In genomic region chr16:72915331-72915730, GRCh38 we compare ENCODE assay signal across 16 cellular contexts.
DNase-seq lines count a peak whose midpoint lies in the region; ATAC-seq and TF ChIP-seq lines count a peak whose summit lies in the region.
"Had no signal": no experiment of that assay in that cellular context is flagged by ENCODE, and none has a peak within 500 bp of the region (broad histone marks: within the 10 kb centered on the region; RNA-seq: fewer than 3 reads in every experiment).

No MANE protein-coding gene starts in this region.

- TF ChIP-seq CTCF in Caco-2 (IDR thresholded peaks at IDR 0.05; ENCODE audit: insufficient read depth in 1 of 2, low read depth in 1 of 2, low read length in 1 of 2, severe bottlenecking in 1 of 2, unreplicated experiment in 1 of 2): no peak
- no peak for TF ChIP-seq CTCF in chondrocyte (IDR thresholded peaks at IDR 0.05)
- TF ChIP-seq CTCF in tibial artery (IDR thresholded peaks at IDR 0.05): no peak
- no peak for TF ChIP-seq CTCF in dorsolateral prefrontal cortex (IDR thresholded peaks at IDR 0.05 in 54 of 56, conservative IDR thresholded peaks at IDR 0.05 in 2 of 56; ENCODE audit: low read depth in 1 of 56, partially characterized antibody in 56 of 56)
- TF ChIP-seq CTCF in brain microvascular endothelial cell (IDR thresholded peaks at IDR 0.05; ENCODE audit: low read depth, low read length, missing control alignments): no peak

- CTCF ChIA-PET in Caco-2 (lab: Charles Lee): no interaction called here

- in situ Hi-C loops in brain microvascular endothelial cell (cut with HindIII; ENCODE audit: low pct_ligation_motif_present, low sequenced_read_pairs): no loop called here

- H3K4me1 Mint-ChIP-seq in Caco-2 (ENCODE audit: low read depth, unreplicated experiment) (peaks cover 23% of the 10 kb centered on the region), chondrocyte (ENCODE audit: low read depth) (peaks cover 62% of the 10 kb centered on the region)
- H3K4me1 Mint-ChIP-seq: B cell; CD4-positive, CD25-positive, alpha-beta regulatory T cell; CD8-positive, alpha-beta memory T cell had no signal

- H3K4me3 Mint-ChIP-seq in Caco-2 (ENCODE audit: unreplicated experiment): no peak overlapping the region
- no peak overlapping the region for H3K4me3 Mint-ChIP-seq in chondrocyte (ENCODE audit: unreplicated experiment)
- H3K4me3 Mint-ChIP-seq: B cell; CD4-positive, CD25-positive, alpha-beta regulatory T cell; CD8-positive, alpha-beta memory T cell; HFFc6 had no signal

- H3K27ac Mint-ChIP-seq in Caco-2 (ENCODE audit: unreplicated experiment) (peak overlapping the region; percentile 43), chondrocyte (ENCODE audit: unreplicated experiment) (peak overlapping the region; percentile 89)
- H3K27ac Mint-ChIP-seq: B cell; CD4-positive, CD25-positive, alpha-beta regulatory T cell; CD8-positive, alpha-beta memory T cell; HFFc6 had no signal

- H3K36me3 ChIP-seq in Caco-2 (ENCODE audit: control insufficient read depth, insufficient read depth, low read length) (no peaks in the 10 kb centered on the region), tibial artery (no peaks in the 10 kb centered on the region), brain microvascular endothelial cell (replicated peaks) (no peaks in the 10 kb centered on the region)

- ATAC-seq in GM21529 (IDR thresholded peaks at IDR 0.05; ENCODE audit: unreplicated experiment): no peak
- ATAC-seq: HCT116 had no signal

- DNase-seq in Caco-2 (no peak), chondrocyte (ENCODE audit: low spot score) (no peak), posterior vena cava (ENCODE audit: low spot score) (peak; percentile 28), tibial artery (no peak), dorsolateral prefrontal cortex (no peak), brain microvascular endothelial cell (no peak)
- DNase-seq: CD4-positive, CD25-positive, alpha-beta regulatory T cell; CD8-positive, alpha-beta memory T cell; COR-L47; GOT3; H7; HFFc6 had no signal

- no TSS peak for BruUV-seq in Caco-2 (replicated peaks; lab: Mats Ljungman, UMichigan)

- POLR2A ChIA-PET in Caco-2 (lab: Charles Lee): no interaction called here

- H3K27me3 Mint-ChIP-seq in Caco-2 (ENCODE audit: insufficient read depth, unreplicated experiment): no peaks in the 10 kb centered on the region
- no peaks in the 10 kb centered on the region for H3K27me3 Mint-ChIP-seq in chondrocyte (ENCODE audit: low read depth)
- H3K27me3 Mint-ChIP-seq: B cell had no signal

- H3K4me3 ChIP-seq in Caco-2 (ENCODE audit: low read depth, low read length): no peak overlapping the region
- H3K4me3 ChIP-seq in tibial artery: no peak overlapping the region
- H3K4me3 ChIP-seq in dorsolateral prefrontal cortex: no peak overlapping the region
- no peak overlapping the region for H3K4me3 ChIP-seq in brain microvascular endothelial cell (ENCODE audit: low read depth, low read length)
- H3K4me3 ChIP-seq: BLaER1 treated with 17β-estradiol and CSF1 and Interleukin-3, amounts not matched to agents 10 nM and 100 nM had no signal

- H3K27ac ChIP-seq in tibial artery (peak overlapping the region; percentile 30 to 51), dorsolateral prefrontal cortex (no peak overlapping the region), brain microvascular endothelial cell (no peak overlapping the region)
- H3K27ac ChIP-seq: BLaER1 treated with 17β-estradiol and CSF1 and Interleukin-3, amounts not matched to agents 10 nM and 100 nM had no signal

- H3K27me3 ChIP-seq in Caco-2 (replicated peaks; ENCODE audit: control insufficient read depth, insufficient read depth, low read length): no peaks in the 10 kb centered on the region
- no peaks in the 10 kb centered on the region for H3K27me3 ChIP-seq in tibial artery
- no peaks in the 10 kb centered on the region for H3K27me3 ChIP-seq in dorsolateral prefrontal cortex
- H3K27me3 ChIP-seq in brain microvascular endothelial cell (replicated peaks): no peaks in the 10 kb centered on the region
- H3K27me3 ChIP-seq: BLaER1 treated with 17β-estradiol and CSF1 and Interleukin-3, amounts not matched to agents 10 nM and 100 nM had no signal

- H3K9me3 ChIP-seq in Caco-2: no peaks in the 10 kb centered on the region
- no peaks in the 10 kb centered on the region for H3K9me3 ChIP-seq in tibial artery

- H3K4me1 ChIP-seq in Caco-2 (peaks cover 18% of the 10 kb centered on the region), tibial artery (peaks cover 0 to 61% (median 28%) of the 10 kb centered on the region in 4 donors)

- H3K36me3 Mint-ChIP-seq in Caco-2 (ENCODE audit: insufficient read depth, unreplicated experiment) (peaks cover 14% of the 10 kb centered on the region), chondrocyte (ENCODE audit: low read depth) (no peaks in the 10 kb centered on the region)
- H3K36me3 Mint-ChIP-seq: CD4-positive, CD25-positive, alpha-beta regulatory T cell; CD8-positive, alpha-beta memory T cell had no signal

- H3K9me3 Mint-ChIP-seq in Caco-2 (ENCODE audit: unreplicated experiment) (no peaks in the 10 kb centered on the region), chondrocyte (ENCODE audit: low read depth) (no peaks in the 10 kb centered on the region)
- H3K9me3 Mint-ChIP-seq: HFFc6 had no signal

- intact Hi-C loops in Caco-2 (cut with micrococcal nuclease; ENCODE audit: unreplicated experiment): no loop called here
- intact Hi-C loops in posterior vena cava (cut with DNase I): no loop called here
- intact Hi-C loops in tibial artery (cut with DNase I; ENCODE audit: low total_unique reads): no loop called here
- intact Hi-C loops in dorsolateral prefrontal cortex (cut with DNase I): no loop called here

Comparison
In these comparisons a context has a peak if more than half of its experiments do, and no peak if none do; other contexts are left out.
1. H3K27ac ChIP-seq: peak in tibial artery (2 of 2); none in dorsolateral prefrontal cortex (0 of 59) and brain microvascular endothelial cell (single experiment).